Comparison of ENCODE assay signal across 24 cellular contexts in the genomic region with DNA sequence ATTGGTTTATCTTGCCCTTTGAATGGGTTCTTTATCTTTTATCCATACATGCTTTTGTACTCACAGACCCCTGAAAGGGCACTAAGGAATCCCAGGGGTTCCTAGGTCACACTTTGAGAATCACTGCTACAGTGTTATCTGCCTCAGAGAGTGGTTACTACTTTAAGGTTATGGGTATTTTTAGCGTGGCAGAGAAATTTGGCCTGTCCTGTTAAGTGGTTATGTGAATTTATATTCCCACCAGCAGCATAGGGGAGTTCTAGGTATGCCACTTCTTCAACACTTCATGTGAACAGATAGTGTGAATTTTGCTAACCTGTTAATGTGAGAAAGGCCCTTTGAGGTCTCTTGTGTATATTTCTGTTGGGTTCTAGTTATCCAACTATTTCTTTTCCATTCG.
"Had no signal": no experiment of that assay in that cellular context is flagged by ENCODE, and none has a peak within 500 bp of the region (broad histone marks: within the 10 kb centered on the region; RNA-seq: fewer than 3 reads in every experiment).

No MANE protein-coding gene starts in this region.

- H3K4me3 Mint-ChIP-seq: dendritic cell treated with granulocyte-macrophage colony-stimulating factor and Interleukin-4, amounts not matched to agents 40 ng/mL and 50 ng/mL, for 4 days; effector memory CD8-positive, alpha-beta T cell; endodermal cell; memory B cell; naive thymus-derived CD4-positive, alpha-beta T cell had no signal

- ATAC-seq: effector memory CD8-positive, alpha-beta T cell; esophagus mucosa; gastrocnemius medialis; left lung; lower lobe of right lung; naive thymus-derived CD4-positive, alpha-beta T cell had no signal

- H3K27ac ChIP-seq: epithelial cell of prostate, esophagus squamous epithelium, gastrocnemius medialis, heart right ventricle, left lung, lower lobe of right lung had no signal

- H3K4me1 ChIP-seq: lower lobe of right lung had no signal

- H3K9me3 ChIP-seq: esophagus squamous epithelium, gastrocnemius medialis, heart right ventricle, left lung, lower lobe of right lung had no signal

- H3K27me3 ChIP-seq: esophagus squamous epithelium, gastrocnemius medialis, heart right ventricle, left lung had no signal

- H3K4me3 ChIP-seq: esophagus squamous epithelium, gastrocnemius medialis, heart right ventricle, left lung, lower lobe of right lung had no signal

- DNase-seq: cortex of kidney; effector CD8-positive, alpha-beta T cell; effector memory CD8-positive, alpha-beta T cell; endodermal cell; erythroblast; esophagus squamous epithelium; foreskin fibroblast; foreskin melanocyte; gastrocnemius medialis; glutamatergic neuron; head of caudate nucleus; heart right ventricle; hippocampal formation; kidney; kidney glomerular epithelial cell; left lung; lower lobe of right lung; mesendoderm; midbrain; naive thymus-derived CD4-positive, alpha-beta T cell had no signal

- H3K27ac Mint-ChIP-seq: dendritic cell treated with granulocyte-macrophage colony-stimulating factor and Interleukin-4, amounts not matched to agents 40 ng/mL and 50 ng/mL, for 4 days; effector memory CD8-positive, alpha-beta T cell; endodermal cell; memory B cell had no signal

- H3K9me3 Mint-ChIP-seq: effector memory CD8-positive, alpha-beta T cell; endodermal cell; memory B cell had no signal

- H3K27me3 Mint-ChIP-seq: dendritic cell treated with granulocyte-macrophage colony-stimulating factor and Interleukin-4, amounts not matched to agents 40 ng/mL and 50 ng/mL, for 4 days; effector memory CD8-positive, alpha-beta T cell; memory B cell; naive thymus-derived CD4-positive, alpha-beta T cell had no signal

- H3K36me3 ChIP-seq: esophagus squamous epithelium, gastrocnemius medialis, lower lobe of right lung had no signal
